In the genomic region with DNA sequence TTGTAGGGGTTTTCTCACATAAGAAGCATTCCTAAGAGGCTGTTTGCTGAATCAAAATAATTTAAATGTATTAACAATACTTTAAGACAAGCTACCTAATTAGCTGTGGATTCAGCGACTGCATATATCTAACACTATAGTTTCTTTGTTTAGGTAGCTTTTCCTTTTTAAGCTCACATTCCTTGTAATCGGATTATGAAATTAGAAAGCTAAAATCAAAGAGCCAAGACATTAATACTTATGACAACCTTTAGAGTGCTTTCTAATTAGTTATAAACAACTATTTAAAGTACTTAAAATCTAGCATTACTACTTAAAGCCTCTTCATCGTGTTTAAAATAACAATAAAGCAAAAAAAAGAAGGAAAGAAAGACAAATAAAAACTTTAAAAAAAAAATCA, we compare ENCODE assay signal across 24 cellular contexts.
"Had no signal": no experiment of that assay in that cellular context is flagged by ENCODE, and none has a peak within 500 bp of the region (broad histone marks: within the 10 kb centered on the region; RNA-seq: fewer than 3 reads in every experiment).

No MANE protein-coding gene starts in this region.

- H3K27me3 ChIP-seq: heart left ventricle, stomach, suprapubic skin, tibial nerve had no signal

- H3K27ac ChIP-seq: coronary artery, epithelial cell of prostate, heart left ventricle, suprapubic skin, tibial nerve had no signal

- H3K4me3 ChIP-seq: coronary artery, heart left ventricle, stomach, suprapubic skin, tibial nerve had no signal

- DNase-seq: activated B cell treated with CpG ODN at 0.5 μM for 24 hours; activated CD4-positive, alpha-beta T cell treated with anti-CD3 and anti-CD28 coated beads for 36 hours; activated CD4-positive, alpha-beta T cell treated with anti-CD3 and anti-CD28 coated beads, Interleukin-2, amount 50 U/mL, for 48 hours; activated CD8-positive, alpha-beta memory T cell treated with anti-CD3 and anti-CD28 coated beads, Interleukin-2, amount 50 U/mL, for 48 hours; activated naive CD4-positive, alpha-beta T cell treated with Interleukin-2 at 50 U/mL for 16 hours; activated naive CD8-positive, alpha-beta T cell treated with anti-CD3 and anti-CD28 coated beads, Interleukin-2, amount 10 ng/mL, durations not matched to agents 7 days and 5 days; activated T-cell treated with anti-CD3 and anti-CD28 coated beads, Interleukin-2, amount 50 U/mL, for 4 hours; amniotic stem cell; heart left ventricle; left colon; posterior cingulate gyrus; small intestine; stimulated activated CD4-positive, alpha-beta T cell treated with anti-CD3 and anti-CD28 coated beads, Interleukin-15, amount 100 ng/mL, for 24 hours; stomach; T1000 had no signal

- H3K4me1 Mint-ChIP-seq: activated B cell treated with CpG ODN at 0.5 μM for 24 hours; activated CD4-positive, alpha-beta T cell treated with anti-CD3 and anti-CD28 coated beads for 36 hours; activated naive CD8-positive, alpha-beta T cell treated with anti-CD3 and anti-CD28 coated beads, Interleukin-2, amount 10 ng/mL, durations not matched to agents 7 days and 5 days; memory B cell; nephron; stimulated activated memory B cell treated with anti-CD40 and anti-IgM and Interleukin-4, amounts not matched to agents 10 μg/mL and 1 μg/mL and 100 μg/mL, for 72 hours had no signal

- ATAC-seq: activated CD4-positive, alpha-beta T cell treated with anti-CD3 and anti-CD28 coated beads for 36 hours; activated T-cell treated with anti-CD3 and anti-CD28 coated beads, Interleukin-2, amount 50 U/mL, for 4 hours; heart left ventricle; left colon; sciatic nerve; stimulated activated memory B cell treated with anti-CD40 and anti-IgM and Interleukin-4, amounts not matched to agents 10 μg/mL and 1 μg/mL and 100 μg/mL, for 72 hours had no signal

- H3K27me3 Mint-ChIP-seq: activated B cell treated with CpG ODN at 0.5 μM for 24 hours; activated CD4-positive, alpha-beta T cell treated with anti-CD3 and anti-CD28 coated beads for 36 hours; activated naive CD8-positive, alpha-beta T cell treated with anti-CD3 and anti-CD28 coated beads, Interleukin-2, amount 10 ng/mL, durations not matched to agents 7 days and 5 days; memory B cell; stimulated activated memory B cell treated with anti-CD40 and anti-IgM and Interleukin-4, amounts not matched to agents 10 μg/mL and 1 μg/mL and 100 μg/mL, for 72 hours had no signal

- H3K9me3 Mint-ChIP-seq: activated B cell treated with CpG ODN at 0.5 μM for 24 hours; activated naive CD8-positive, alpha-beta T cell treated with anti-CD3 and anti-CD28 coated beads, Interleukin-2, amount 10 ng/mL, durations not matched to agents 7 days and 5 days; activated T-cell treated with anti-CD3 and anti-CD28 coated beads, Interleukin-2, amount 50 U/mL, for 4 hours; activated T-helper 2 cell treated with anti-CD3 and anti-CD28 coated beads, Interferon-gamma antibody, Interleukin-2, Interleukin-4, amounts not matched to agents 10 μg/mL and 5 μg/mL and 100 μg/mL, durations not matched to agents 14 hours and 24 hours and 36 hours; memory B cell; nephron; stimulated activated memory B cell treated with anti-CD40 and anti-IgM and Interleukin-4, amounts not matched to agents 10 μg/mL and 1 μg/mL and 100 μg/mL, for 72 hours had no signal

- H3K4me3 Mint-ChIP-seq: activated B cell treated with CpG ODN at 0.5 μM for 24 hours; activated CD4-positive, alpha-beta T cell treated with anti-CD3 and anti-CD28 coated beads for 36 hours; activated naive CD8-positive, alpha-beta T cell treated with anti-CD3 and anti-CD28 coated beads, Interleukin-2, amount 10 ng/mL, durations not matched to agents 7 days and 5 days; activated T-cell treated with anti-CD3 and anti-CD28 coated beads, Interleukin-2, amount 50 U/mL, for 4 hours; memory B cell; nephron; stimulated activated memory B cell treated with anti-CD40 and anti-IgM and Interleukin-4, amounts not matched to agents 10 μg/mL and 1 μg/mL and 100 μg/mL, for 72 hours had no signal

- H3K27ac Mint-ChIP-seq: activated B cell treated with CpG ODN at 0.5 μM for 24 hours; activated CD4-positive, alpha-beta T cell treated with anti-CD3 and anti-CD28 coated beads for 36 hours; activated naive CD8-positive, alpha-beta T cell treated with anti-CD3 and anti-CD28 coated beads, Interleukin-2, amount 10 ng/mL, durations not matched to agents 7 days and 5 days; activated T-helper 2 cell treated with anti-CD3 and anti-CD28 coated beads, Interferon-gamma antibody, Interleukin-2, Interleukin-4, amounts not matched to agents 10 μg/mL and 5 μg/mL and 100 μg/mL, durations not matched to agents 14 hours and 24 hours and 36 hours; memory B cell; nephron; stimulated activated memory B cell treated with anti-CD40 and anti-IgM and Interleukin-4, amounts not matched to agents 10 μg/mL and 1 μg/mL and 100 μg/mL, for 72 hours had no signal

- H3K36me3 Mint-ChIP-seq: activated naive CD8-positive, alpha-beta T cell treated with anti-CD3 and anti-CD28 coated beads, Interleukin-2, amount 10 ng/mL, durations not matched to agents 7 days and 5 days; memory B cell; stimulated activated memory B cell treated with anti-CD40 and anti-IgM and Interleukin-4, amounts not matched to agents 10 μg/mL and 1 μg/mL and 100 μg/mL, for 72 hours had no signal

- H3K4me1 ChIP-seq: heart left ventricle, suprapubic skin, tibial nerve had no signal

- H3K9me3 ChIP-seq: heart left ventricle, stomach, suprapubic skin, tibial nerve had no signal
